ENCODE assay signal across 8 cellular contexts in genomic region chr7:149773446-149774236, GRCh38. TPM values are rescaled to one million over a fixed set of nuclear protein-coding genes. Genes with fewer than 3 reads are reported as not detected.
DNase-seq lines count a peak whose midpoint lies in the region; ATAC-seq and TF ChIP-seq lines count a peak whose summit lies in the region.

Gene ZNF467 (minus strand): TSS chr7:149773588. CDS start chr7:149771032, 2,556 bp downstream.

- peaks cover 8% of the 10 kb centered on the region for H3K4me1 Mint-ChIP-seq in activated naive CD4-positive, alpha-beta T cell treated with anti-CD3 and anti-CD28 coated beads, Interleukin-2, amount 10 ng/mL, durations not matched to agents 7 days and 5 days
- H3K4me1 Mint-ChIP-seq in osteocyte (ENCODE audit: unreplicated experiment): peaks cover 5% of the 10 kb centered on the region

- peak within 1 kb of the TSS; percentile 72 for H3K4me3 Mint-ChIP-seq in activated naive CD4-positive, alpha-beta T cell treated with anti-CD3 and anti-CD28 coated beads, Interleukin-2, amount 10 ng/mL, durations not matched to agents 7 days and 5 days
- peak within 1 kb of the TSS; percentile 75 for H3K4me3 Mint-ChIP-seq in osteocyte (ENCODE audit: unreplicated experiment)

- CTCF ChIA-PET in activated naive CD4-positive, alpha-beta T cell treated with anti-CD3 and anti-CD28 coated beads, Interleukin-2, amount 10 ng/mL, durations not matched to agents 7 days and 5 days (lab: Charles Lee): interaction anchor here (0.8 kb wide), 1 partner anchor 14 kb away, joined by 3 read pairs; no protein-coding TSS in a partner anchor

- H3K36me3 Mint-ChIP-seq in activated naive CD4-positive, alpha-beta T cell treated with anti-CD3 and anti-CD28 coated beads, Interleukin-2, amount 10 ng/mL, durations not matched to agents 7 days and 5 days: no peaks in the 10 kb centered on the region
- no peaks in the 10 kb centered on the region for H3K36me3 Mint-ChIP-seq in osteocyte (ENCODE audit: unreplicated experiment)

- DNase-seq in GM06990 (ENCODE audit: extremely low read depth, insufficient read length) (no peak), NCI-H2227 (lab: John Stamatoyannopoulos, UW; ENCODE audit: unreplicated experiment) (peak; percentile 72), Right ventricle myocardium inferior (ENCODE audit: missing footprints) (peak; percentile 91), osteocyte (ENCODE audit: extremely low spot score, unreplicated experiment) (no peak)
- DNase-seq in activated naive CD4-positive, alpha-beta T cell treated with anti-CD3 and anti-CD28 coated beads, Interleukin-2, amount 10 ng/mL, durations not matched to agents 7 days and 5 days: peak; percentile 59

- H3K36me3 ChIP-seq in GM06990 (ENCODE audit: control insufficient read depth, insufficient read depth, low read length): no peaks in the 10 kb centered on the region

- H3K27ac Mint-ChIP-seq in activated naive CD4-positive, alpha-beta T cell treated with anti-CD3 and anti-CD28 coated beads, Interleukin-2, amount 10 ng/mL, durations not matched to agents 7 days and 5 days: no peak within 1 kb of the TSS
- H3K27ac Mint-ChIP-seq in osteocyte (ENCODE audit: unreplicated experiment): no peak within 1 kb of the TSS

- no peaks in the 10 kb centered on the region; the same call in none of the 2 replicates for H3K27me3 ChIP-seq in GM06990 (replicated peaks; ENCODE audit: control insufficient read depth, insufficient read depth, low read length)

- TF ChIP-seq CTCF in GM06990 (IDR thresholded peaks at IDR 0.05; ENCODE audit: insufficient read depth, low read length, poor library complexity, severe bottlenecking) (no peak), osteocyte (IDR thresholded peaks at IDR 0.05) (no peak)

- H3K27me3 Mint-ChIP-seq in activated naive CD4-positive, alpha-beta T cell treated with anti-CD3 and anti-CD28 coated beads, Interleukin-2, amount 10 ng/mL, durations not matched to agents 7 days and 5 days: peaks cover 90% of the 10 kb centered on the region
- H3K27me3 Mint-ChIP-seq in osteocyte (ENCODE audit: unreplicated experiment): no peaks in the 10 kb centered on the region

- no peak for ATAC-seq in Right ventricle myocardium inferior
- no peak for ATAC-seq in HG02798 (IDR thresholded peaks at IDR 0.05; ENCODE audit: poor library complexity, unreplicated experiment)
- ATAC-seq in HG03097 (IDR thresholded peaks at IDR 0.05; ENCODE audit: low FRiP score, unreplicated experiment): no peak
- no peak for ATAC-seq in HG02840 (IDR thresholded peaks at IDR 0.05; ENCODE audit: low FRiP score, unreplicated experiment)

- H3K9me3 Mint-ChIP-seq in activated naive CD4-positive, alpha-beta T cell treated with anti-CD3 and anti-CD28 coated beads, Interleukin-2, amount 10 ng/mL, durations not matched to agents 7 days and 5 days: no peaks in the 10 kb centered on the region
- no peaks in the 10 kb centered on the region for H3K9me3 Mint-ChIP-seq in osteocyte (ENCODE audit: unreplicated experiment)

- intact Hi-C loops in Right ventricle myocardium inferior (cut with DNase I): loop anchor here (5.0 kb wide), 1 partner anchor 99 kb away; the partner anchor contains the start of gene ATP6V0E2

- peak within 1 kb of the TSS; percentile 71 for H3K4me3 ChIP-seq in GM06990 (replicated peaks; ENCODE audit: low read depth, low read length)

RNA-seq across cellular contexts. Expression of gene ZNF467, which starts in this region (rescaled TPM):
- 7.0 TPM for total RNA-seq in Right ventricle myocardium inferior
- total RNA-seq in osteocyte: 3.4 and 4.4 TPM in 2 replicates

Comparison
In these comparisons a context has a peak if more than half of its experiments do, and no peak if none do; other contexts are left out.
1. DNase-seq: peak in NCI-H2227 (single experiment), activated naive CD4-positive, alpha-beta T cell treated with anti-CD3 and anti-CD28 coated beads, Interleukin-2, amount 10 ng/mL, durations not matched to agents 7 days and 5 days (single experiment) and Right ventricle myocardium inferior (single experiment); none in GM06990 (single experiment) and osteocyte (single experiment).